25 cellular contexts compared by ENCODE assay signal in genomic region chr2:234171666-234172065, GRCh38.
A peak's percentile ranks its signal among the peaks of the same experiment; 100 is the strongest.
DNase-seq lines count a peak whose midpoint lies in the region; ATAC-seq, FAIRE-seq and TF ChIP-seq lines count a peak whose summit lies in the region.
"Had no signal": no experiment of that assay in that cellular context is flagged by ENCODE, and none has a peak within 500 bp of the region (broad histone marks: within the 10 kb centered on the region; RNA-seq: fewer than 3 reads in every experiment).

No MANE protein-coding gene starts in this region.

- H3K4me3 ChIP-seq in A549 (no peak overlapping the region), GM23338 (no peak overlapping the region), mesenchymal stem cell (ENCODE audit: insufficient read depth in 1 of 2, low read depth in 1 of 2, low read length in 2 of 2) (no peak overlapping the region), spleen (no peak overlapping the region)
- H3K4me3 ChIP-seq: BLaER1 treated with 17β-estradiol and CSF1 and Interleukin-3, amounts not matched to agents 10 nM and 100 nM; GM23248; Peyer's patch had no signal

- H2AK5ac ChIP-seq in mesenchymal stem cell (ENCODE audit: low read length, severe bottlenecking) = peak overlapping the region; percentile 40

- no peak overlapping the region for H3K4ac ChIP-seq in mesenchymal stem cell (ENCODE audit: low read depth in 1 of 2, low read length in 2 of 2)

- H3K9me2 ChIP-seq in GM23338 (ENCODE audit: insufficient read depth) = 0 out of 2 replicates have a peak, but pooled peaks cover 3% of the 10 kb centered on the region
- H3K9me2 ChIP-seq: SK-N-SH had no signal

- no peaks in the 10 kb centered on the region for H3K79me1 ChIP-seq in mesenchymal stem cell (replicated peaks; ENCODE audit: low read length, poor library complexity, severe bottlenecking)

- TF ChIP-seq CTCF in A549 (IDR thresholded peaks at IDR 0.05) = no peak
- no peak for TF ChIP-seq CTCF in GM23338 (conservative IDR thresholded peaks at IDR 0.05; ENCODE audit: low read depth in 2 of 2)
- TF ChIP-seq CTCF in spleen (IDR thresholded peaks at IDR 0.05 in 8 of 11, conservative IDR thresholded peaks at IDR 0.05 in 3 of 11) = no peak

- no peak overlapping the region for H3K14ac ChIP-seq in mesenchymal stem cell (ENCODE audit: low read length in 2 of 2)

- ATAC-seq in A549 (peak in 1 of 2 experiments; percentile 12; a peak in 1 of 6 replicates), GM23338 (peak; percentile 21; the same call in 2 of the 3 replicates), HG03520 (IDR thresholded peaks at IDR 0.05; ENCODE audit: unreplicated experiment) (no peak)

- H3K4me2 ChIP-seq in A549 (no peak overlapping the region), GM23338 (no peak overlapping the region), mesenchymal stem cell (ENCODE audit: low read length, poor library complexity, severe bottlenecking) (no peak overlapping the region)
- H3K4me2 ChIP-seq: KMS-11, SK-N-SH had no signal

- H3K36me3 ChIP-seq in GM23338 (ENCODE audit: insufficient read depth) (no peaks in the 10 kb centered on the region), mesenchymal stem cell (ENCODE audit: control insufficient read depth in 1 of 2, insufficient read depth in 2 of 2, low read depth in 1 of 2, low read length in 2 of 2) (no peaks in the 10 kb centered on the region), spleen (no peaks in the 10 kb centered on the region)
- H3K36me3 ChIP-seq: Peyer's patch had no signal

- H4K8ac ChIP-seq in mesenchymal stem cell (ENCODE audit: low read length) = no peak overlapping the region

- H2BK15ac ChIP-seq in mesenchymal stem cell (ENCODE audit: low read depth, poor library complexity, severe bottlenecking) = no peak overlapping the region

- no peak overlapping the region for H3K27ac Mint-ChIP-seq in GM23338
- H3K27ac Mint-ChIP-seq: CD4-positive, alpha-beta T cell; H9 had no signal

- H3K79me2 ChIP-seq in GM23338 (replicated peaks; ENCODE audit: insufficient read depth) = no peaks in the 10 kb centered on the region

- no peak overlapping the region for H2BK120ac ChIP-seq in mesenchymal stem cell (ENCODE audit: low read depth, low read length)

- H4K91ac ChIP-seq in mesenchymal stem cell (ENCODE audit: low read length) = no peak overlapping the region

- H3K4me1 ChIP-seq in A549 (peaks cover 28% of the 10 kb centered on the region), GM23338 (ENCODE audit: insufficient read depth) (peaks cover 18% of the 10 kb centered on the region), mesenchymal stem cell (ENCODE audit: control insufficient read depth, insufficient read depth, low read depth, low read length) (peaks cover 6% of the 10 kb centered on the region), spleen (peaks cover 0 to 18% (median 0%) of the 10 kb centered on the region in 6 donors)
- H3K4me1 ChIP-seq: Peyer's patch had no signal

- peak overlapping the region; percentile 19 to 70; a peak in 3 of 6 replicates for H3K27ac ChIP-seq in A549
- no peak overlapping the region for H3K27ac ChIP-seq in GM23338 (ENCODE audit: low read depth)
- no peak overlapping the region for H3K27ac ChIP-seq in mesenchymal stem cell (ENCODE audit: low read length, poor library complexity, severe bottlenecking)
- H3K27ac ChIP-seq in spleen = peak overlapping the region in 5 of 8 donors; percentile 7 to 51 (median 26)
- H3K27ac ChIP-seq: GM23248, KMS-11, Peyer's patch had no signal

- no peaks in the 10 kb centered on the region for H3F3A ChIP-seq in GM23338 (replicated peaks; ENCODE audit: low read depth)

- no peak overlapping the region for H3K23ac ChIP-seq in mesenchymal stem cell (ENCODE audit: low read length in 2 of 2)

- H3K27me3 ChIP-seq in GM23338 (ENCODE audit: insufficient read depth) = no peaks in the 10 kb centered on the region
- no peaks in the 10 kb centered on the region for H3K27me3 ChIP-seq in mesenchymal stem cell (ENCODE audit: control insufficient read depth in 1 of 2, insufficient read depth in 1 of 2, low read length in 2 of 2)
- H3K27me3 ChIP-seq in spleen (replicated peaks in 1 of 7) = no peaks in the 10 kb centered on the region
- H3K27me3 ChIP-seq: BLaER1 treated with 17β-estradiol and CSF1 and Interleukin-3, amounts not matched to agents 10 nM and 100 nM; Peyer's patch had no signal

- no peaks in the 10 kb centered on the region for H4K20me1 ChIP-seq in GM23338 (replicated peaks; ENCODE audit: insufficient read depth)
- H4K20me1 ChIP-seq: BLaER1 treated with 17β-estradiol and CSF1 and Interleukin-3, amounts not matched to agents 10 nM and 100 nM had no signal

- intact Hi-C loops in spleen (cut with DNase I; ENCODE audit: low total_unique reads) (no loop called here), posterior vena cava (cut with DNase I) (no loop called here)

- H3K4me1 Mint-ChIP-seq in GM23338 = peaks cover 16% of the 10 kb centered on the region
- H3K4me1 Mint-ChIP-seq: IgD-negative memory B cell had no signal

- H3K18ac ChIP-seq in mesenchymal stem cell (ENCODE audit: low read depth in 1 of 2, low read length in 2 of 2) = no peak overlapping the region

- H3K36me3 Mint-ChIP-seq in GM23338 (ENCODE audit: low read depth) = no peaks in the 10 kb centered on the region

- POLR2A ChIA-PET in A549 (lab: Yijun Ruan, JAX) = no interaction called here

- no peak overlapping the region for H2BK12ac ChIP-seq in mesenchymal stem cell (ENCODE audit: low read length in 2 of 2)

- H3K9ac ChIP-seq in mesenchymal stem cell (ENCODE audit: low read length) = no peak overlapping the region
- H3K9ac ChIP-seq: BLaER1 treated with 17β-estradiol and CSF1 and Interleukin-3, amounts not matched to agents 10 nM and 100 nM; GM23248; KMS-11; SK-N-SH had no signal

- H3K9me3 Mint-ChIP-seq in GM23338 = no peaks in the 10 kb centered on the region
- H3K9me3 Mint-ChIP-seq: CD4-positive, alpha-beta T cell; H9; IgD-negative memory B cell had no signal

- H3K27me3 Mint-ChIP-seq in GM23338 (ENCODE audit: insufficient read depth, low read depth, poor library complexity) = no peaks in the 10 kb centered on the region
- H3K27me3 Mint-ChIP-seq: CD4-positive, alpha-beta T cell had no signal

- TF ChIP-seq EP300 in A549 (IDR thresholded peaks at IDR 0.05) = no peak

- no peak for TF ChIP-seq RAD21 in A549 (conservative IDR thresholded peaks at IDR 0.05 in 1 of 2, IDR thresholded peaks at IDR 0.05 in 1 of 2)

- H3K9me3 ChIP-seq in A549 (no peaks in the 10 kb centered on the region), mesenchymal stem cell (ENCODE audit: control insufficient read depth, low read length) (no peaks in the 10 kb centered on the region), spleen (no peaks in the 10 kb centered on the region)
- H3K9me3 ChIP-seq: Peyer's patch, SK-N-SH had no signal

- no peak for FAIRE-seq in A549 (lab: Jason Lieb, UNC)
- FAIRE-seq: G401.6 had no signal

- H3K4me3 Mint-ChIP-seq in GM23338 = no peak overlapping the region
- H3K4me3 Mint-ChIP-seq: CD4-positive, alpha-beta T cell; H9; IgD-negative memory B cell had no signal

- DNase-seq in A549 (ENCODE audit: low read depth in 1 of 2, low spot score in 1 of 2) (no peak), GM23338 (ENCODE audit: low spot score) (no peak), mesenchymal stem cell (no peak), spleen (no peak), SIG-M5 treated with dmso at 0.1 percent for 504 hours (lab: John Stamatoyannopoulos, UW; ENCODE audit: unreplicated experiment) (no peak), posterior vena cava (ENCODE audit: low spot score) (no peak)
- DNase-seq: CD4-positive, alpha-beta T cell; DMS53; GM23248; H9; NCI-H1048; NCI-H1417 treated with DMSO at 0.1 percent for 48 hours; NCI-H1694 treated with DMSO at 0.1 percent for 48 hours; NCI-H2081; NCI-H2227 treated with DMSO at 0.1 percent for 48 hours; NCI-H510A; NCI-H69; Peyer's patch; SIG-M5; SK-N-SH had no signal

- TF ChIP-seq POLR2A in A549 (IDR thresholded peaks at IDR 0.05; ENCODE audit: low read length) (no peak), spleen (IDR thresholded peaks at IDR 0.05) (no peak)

- H2BK5ac ChIP-seq in mesenchymal stem cell (ENCODE audit: low read depth, low read length, poor library complexity, severe bottlenecking) = no peak overlapping the region

- WGBS in A549 (ENCODE audit: missing lambda C conversion rate) = 95% methylated on average over 12 of the region's 14 CpGs
- WGBS in mesenchymal stem cell = 96% methylated on average over 14 of the region's 14 CpGs
- WGBS in spleen, 5 donors = 87 to 96% (median 91%) methylated on average over 9 to 14 of the region's 14 CpGs

- H2AFZ ChIP-seq in GM23338 (0 out of 2 replicates have a peak overlapping the region, but pooled peaks have one; percentile 28), mesenchymal stem cell (ENCODE audit: low read depth, low read length) (no peak overlapping the region)
- H2AFZ ChIP-seq: GM23248 had no signal

- CTCF ChIA-PET in A549 (lab: Yijun Ruan, JAX) = no interaction called here

TF ChIP-seq in A549, 52 proteins besides CTCF, POLR2A, EP300 and RAD21 (continues in another document):
- no peak for TF ChIP-seq HEYL (CRISPR knock-in tag; IDR thresholded peaks at IDR 0.05)
- TF ChIP-seq MAX (IDR thresholded peaks at IDR 0.05) = no peak
- no peak for TF ChIP-seq HOXA7 (CRISPR knock-in tag; IDR thresholded peaks at IDR 0.05)
- no peak for TF ChIP-seq HES2 (IDR thresholded peaks at IDR 0.05)
- no peak for TF ChIP-seq FOSL2 (IDR thresholded peaks at IDR 0.05)
- TF ChIP-seq FOSL2 (CRISPR knock-in tag; IDR thresholded peaks at IDR 0.05) = no peak
- no peak for TF ChIP-seq KDM1A (IDR thresholded peaks at IDR 0.05; ENCODE audit: low read depth)
- TF ChIP-seq ZSCAN20 (CRISPR knock-in tag; IDR thresholded peaks at IDR 0.05) = no peak

TF ChIP-seq in GM23338, 12 proteins besides CTCF, POLR2A, EP300 and RAD21:
- no peak for TF ChIP-seq EZH2phosphoT487 (IDR thresholded peaks at IDR 0.05; ENCODE audit: unreplicated experiment)

Comparison
In these comparisons a context has a peak if more than half of its experiments do, and no peak if none do; other contexts are left out.
1. H3K27ac ChIP-seq: peak in A549 (2 of 2) and spleen (5 of 8); none in GM23338 (single experiment) and mesenchymal stem cell (single experiment).